ENCODE assay signal across 14 cellular contexts in the genomic region with DNA sequence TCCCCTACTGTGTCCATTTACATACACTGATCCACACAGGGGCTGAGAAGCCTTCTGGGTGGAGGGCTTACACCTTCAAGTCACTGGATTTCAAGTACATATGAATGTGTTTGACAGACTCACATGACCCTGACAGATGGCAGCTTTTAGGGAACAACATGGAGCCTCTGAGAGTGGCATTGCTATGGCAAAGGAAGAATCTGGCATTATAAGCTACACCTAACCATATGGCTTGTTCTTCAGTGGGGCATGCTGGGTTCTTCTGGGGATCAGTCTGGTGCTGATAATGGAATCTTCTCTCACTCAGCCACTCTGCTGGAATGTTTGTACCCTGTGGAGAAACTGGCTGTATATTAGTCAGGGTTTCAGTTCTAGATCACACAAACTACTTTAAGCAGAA.
DNase-seq lines count a peak whose midpoint lies in the region; ATAC-seq and TF ChIP-seq lines count a peak whose summit lies in the region.
"Had no signal": no experiment of that assay in that cellular context is flagged by ENCODE, and none has a peak within 500 bp of the region (broad histone marks: within the 10 kb centered on the region; RNA-seq: fewer than 3 reads in every experiment).

No MANE protein-coding gene starts in this region.

- H3K4me1 Mint-ChIP-seq in Calu3 (ENCODE audit: low read depth, unreplicated experiment) = no peaks in the 10 kb centered on the region
- H3K4me1 Mint-ChIP-seq: CD4-positive, CD25-positive, alpha-beta regulatory T cell; CD8-positive, alpha-beta memory T cell; H9 had no signal

- no TSS peak for BruUV-seq in Calu3 (replicated peaks; lab: Mats Ljungman, UMichigan)

- TF ChIP-seq CTCF in Calu3 (IDR thresholded peaks at IDR 0.05; ENCODE audit: unreplicated experiment) = no peak

- CTCF ChIA-PET in Calu3 (lab: Charles Lee) = interaction anchor here (1.5 kb wide), 1 partner anchor 11 kb away, joined by 4 read pairs; no protein-coding TSS in a partner anchor

- H3K27me3 Mint-ChIP-seq in Calu3 (ENCODE audit: unreplicated experiment) = peaks cover 44% of the 10 kb centered on the region

- no peaks in the 10 kb centered on the region for H3K9me3 Mint-ChIP-seq in Calu3 (ENCODE audit: low read depth, unreplicated experiment)
- H3K9me3 Mint-ChIP-seq: CD8-positive, alpha-beta memory T cell; H9 had no signal

- ATAC-seq in GM19397 (IDR thresholded peaks at IDR 0.05; ENCODE audit: unreplicated experiment) = no peak
- ATAC-seq: GM12878 had no signal

- H3K4me3 Mint-ChIP-seq in Calu3 (ENCODE audit: low read depth, unreplicated experiment) = no peak overlapping the region
- H3K4me3 Mint-ChIP-seq: CD4-positive, CD25-positive, alpha-beta regulatory T cell; CD8-positive, alpha-beta memory T cell; H9 had no signal

- intact Hi-C loops in Calu3 (cut with micrococcal nuclease; ENCODE audit: unreplicated experiment) = no loop called here

- DNase-seq in DMS 273 treated with DMSO at 0.1 percent for 48 hours (lab: John Stamatoyannopoulos, UW) (peak; percentile 81), NCI-H1694 treated with DMSO at 0.1 percent for 48 hours (lab: John Stamatoyannopoulos, UW) (peak; percentile 12), NCI-H524 treated with DMSO at 0.1 percent for 48 hours (lab: John Stamatoyannopoulos, UW) (peak; percentile 96), AML-193 (lab: John Stamatoyannopoulos, UW) (no peak), Calu3 (no peak)
- DNase-seq: BE2C; CD4-positive, CD25-positive, alpha-beta regulatory T cell; CD8-positive, alpha-beta memory T cell; COR-L47; DMS79 treated with DMSO at 0.1 percent for 48 hours; H9; IMR-90 had no signal

- no peaks in the 10 kb centered on the region for H3K36me3 Mint-ChIP-seq in Calu3 (ENCODE audit: insufficient read depth, unreplicated experiment)
- H3K36me3 Mint-ChIP-seq: CD4-positive, CD25-positive, alpha-beta regulatory T cell; CD8-positive, alpha-beta memory T cell had no signal

- H3K27ac Mint-ChIP-seq in Calu3 (ENCODE audit: unreplicated experiment) = no peak overlapping the region
- H3K27ac Mint-ChIP-seq: CD4-positive, CD25-positive, alpha-beta regulatory T cell; CD8-positive, alpha-beta memory T cell; H9 had no signal

Comparison
In these comparisons a context has a peak if more than half of its experiments do, and no peak if none do; other contexts are left out.
1. DNase-seq: peak in DMS 273 treated with DMSO at 0.1 percent for 48 hours (single experiment), NCI-H1694 treated with DMSO at 0.1 percent for 48 hours (single experiment) and NCI-H524 treated with DMSO at 0.1 percent for 48 hours (single experiment); none in AML-193 (0 of 2) and Calu3 (single experiment).